In genomic region chr1:119279441-119280415, GRCh38 we compare ENCODE assay signal across 12 cellular contexts.
DNase-seq lines count a peak whose midpoint lies in the region; ATAC-seq, FAIRE-seq and TF ChIP-seq lines count a peak whose summit lies in the region.
"Had no signal": no experiment of that assay in that cellular context is flagged by ENCODE, and none has a peak within 500 bp of the region (broad histone marks: within the 10 kb centered on the region; RNA-seq: fewer than 3 reads in every experiment).

No MANE protein-coding gene starts in this region.

- H2BK20ac ChIP-seq in IMR-90 (ENCODE audit: low read depth, low read length), result no peak overlapping the region

- no peak overlapping the region for H3K4me3 ChIP-seq in IMR-90 (ENCODE audit: insufficient read depth, low read depth, low read length)
- no peak overlapping the region for H3K4me3 ChIP-seq in HepG2 (replicated peaks in 1 of 3; ENCODE audit: insufficient read depth in 1 of 3, low read depth in 2 of 3, low read length in 3 of 3)
- H3K4me3 ChIP-seq: dorsolateral prefrontal cortex, lung, Peyer's patch, vagina had no signal

- H3K9me1 ChIP-seq in IMR-90 (ENCODE audit: insufficient read depth, low read length), result no peaks in the 10 kb centered on the region

- no peaks in the 10 kb centered on the region for H3K9me3 Mint-ChIP-seq in MCF 10A (ENCODE audit: unreplicated experiment)

- dilution Hi-C loops in IMR-90 (cut with HindIII; ENCODE audit: low sequenced_read_pairs, unreplicated experiment), result no loop called here

- WGBS in IMR-90 (ENCODE audit: extremely low coverage in 2 of 2, insufficient read length in 1 of 2), 2 experiments, result no CpG with 5 or more reads among the region's 8 CpGs
- 38% methylated on average over 8 of the region's 8 CpGs for WGBS in HepG2 (ENCODE audit: low lambda C conversion rate)

- H2AFZ ChIP-seq in IMR-90 (replicated peaks; ENCODE audit: low read length, poor library complexity) (no peak overlapping the region), HepG2 (ENCODE audit: low read length) (no peak overlapping the region)

- H3K79me1 ChIP-seq in IMR-90 (ENCODE audit: low read depth in 1 of 2, low read length in 2 of 2), result no peaks in the 10 kb centered on the region

- FAIRE-seq in HepG2 (lab: Jason Lieb, UNC), result no peak

- no peaks in the 10 kb centered on the region for H3K36me3 Mint-ChIP-seq in MCF 10A (ENCODE audit: insufficient read depth, unreplicated experiment)

- no peak overlapping the region for H3K4me3 Mint-ChIP-seq in MCF 10A (ENCODE audit: unreplicated experiment)

- BruUV-seq in IMR-90 (replicated peaks; lab: Mats Ljungman, UMichigan), result no TSS peak
- no TSS peak for BruUV-seq in MCF 10A (replicated peaks; lab: Mats Ljungman, UMichigan)
- BruUV-seq in HepG2 (replicated peaks; lab: Mats Ljungman, UMichigan), result no TSS peak

- no peaks in the 10 kb centered on the region for H3K79me2 ChIP-seq in HepG2 (ENCODE audit: insufficient read depth, low read length)

- DNase-seq in ACHN, result peak; percentile 79
- peak; percentile 76 for DNase-seq in IMR-90
- DNase-seq in MCF 10A (ENCODE audit: unreplicated experiment), result peak; percentile 87
- DNase-seq in HepG2 (ENCODE audit: low spot score), result peak; percentile 29
- no peak for DNase-seq in ureter (ENCODE audit: low spot score)
- DNase-seq in stimulated activated CD4-positive, alpha-beta T cell treated with anti-CD3 and anti-CD28 coated beads, Interleukin-12 subunit alpha, Interleukin-12 subunit beta, amount 100 ng/mL, for 4 hours, result no peak
- DNase-seq in NCI-H510A treated with DMSO at 0.1 percent for 48 hours (lab: John Stamatoyannopoulos, UW), result no peak
- DNase-seq in NCI-H2227 (lab: John Stamatoyannopoulos, UW; ENCODE audit: unreplicated experiment), result no peak
- DNase-seq: dorsolateral prefrontal cortex, Peyer's patch had no signal

- CTCF ChIA-PET in IMR-90 (lab: Yijun Ruan, JAX) (no interaction called here), MCF 10A (lab: Yijun Ruan, JAX) (interaction anchor here (0.6 to 5.5 kb wide), 2 partner anchors 89 to 190 kb away, joined by 3 to 37 read pairs; partner anchors contain the start of gene HAO2), HepG2 (lab: Yijun Ruan, JAX; ENCODE audit: low intra/inter-chr PET ratio, low total read pairs) (no interaction called here)

- no peak overlapping the region for H2BK15ac ChIP-seq in IMR-90 (ENCODE audit: low read depth, low read length)

- H3K4me1 ChIP-seq in IMR-90 (ENCODE audit: control insufficient read depth, insufficient read depth, low read length) (peaks cover 4% of the 10 kb centered on the region), HepG2 (ENCODE audit: insufficient read depth, low read length) (no peaks in the 10 kb centered on the region)
- H3K4me1 ChIP-seq: Peyer's patch, vagina had no signal

- peak overlapping the region; percentile 42; the same call in 1 of the 2 replicates for H3K4me2 ChIP-seq in IMR-90 (ENCODE audit: low read depth, low read length)
- no peak overlapping the region for H3K4me2 ChIP-seq in HepG2 (ENCODE audit: low read depth, low read length)

- H3K27ac Mint-ChIP-seq in MCF 10A (ENCODE audit: low read depth, unreplicated experiment), result peak overlapping the region; percentile 66

- H2AK5ac ChIP-seq in IMR-90 (ENCODE audit: low read depth, low read length), result no peak overlapping the region

- H3K23ac ChIP-seq in IMR-90 (ENCODE audit: low read depth, low read length), result no peak overlapping the region

- intact Hi-C loops in IMR-90 (cut with micrococcal nuclease), result loop anchor here (5.0 kb wide), 2 partner anchors 137 to 1127 kb away; partner anchors contain the start of gene WARS2
- intact Hi-C loops in MCF 10A (cut with micrococcal nuclease), result loop anchor here (5.0 to 10.0 kb wide), 3 partner anchors 265 to 1205 kb away; no protein-coding TSS in a partner anchor
- intact Hi-C loops in HepG2 (cut with micrococcal nuclease; ENCODE audit: unreplicated experiment), result loop anchor here (5.0 kb wide), 1 partner anchor 1127 kb away; no protein-coding TSS in a partner anchor

- H3K9me3 ChIP-seq in IMR-90 (ENCODE audit: control insufficient read depth, insufficient read depth, low read length) (no peaks in the 10 kb centered on the region), HepG2 (ENCODE audit: low read length) (no peaks in the 10 kb centered on the region)
- H3K9me3 ChIP-seq: Peyer's patch, vagina had no signal

- TF ChIP-seq RAD21 in IMR-90 (IDR thresholded peaks at IDR 0.05; ENCODE audit: low read length) (no peak), HepG2 (CRISPR knock-in tag; IDR thresholded peaks at IDR 0.05) (no peak)

- in situ Hi-C loops in ACHN (cut with HindIII; ENCODE audit: low pct_ligation_motif_present, low pct_unique_long_range_greater_than_20kb, low sequenced_read_pairs) (no loop called here), IMR-90 (cut with MboI; ENCODE audit: low sequenced_read_pairs) (loop anchor here (10.0 to 25.0 kb wide), 2 partner anchors 85 to 383 kb away; partner anchors contain the start of gene HAO2), HepG2 (cut with HindIII; ENCODE audit: extremely low pct_ligation_motif_present, low pct_unique_long_range_greater_than_20kb) (no loop called here)

- H4K5ac ChIP-seq in IMR-90 (ENCODE audit: low read depth, low read length), result no peak overlapping the region

- H3K27me3 Mint-ChIP-seq in MCF 10A (ENCODE audit: insufficient read depth, unreplicated experiment), result no peaks in the 10 kb centered on the region

- H3K27ac ChIP-seq in IMR-90 (ENCODE audit: insufficient read depth, low read length) (no peak overlapping the region), HepG2 (ENCODE audit: extremely low read length, insufficient read depth, low read length) (no peak overlapping the region)
- H3K27ac ChIP-seq: Peyer's patch, vagina had no signal

- H2AK9ac ChIP-seq in IMR-90 (replicated peaks; ENCODE audit: low read depth, low read length, poor library complexity), result no peak overlapping the region

- TF ChIP-seq CTCF in IMR-90 (conservative IDR thresholded peaks at IDR 0.05; ENCODE audit: low read depth, low read length) (no peak), MCF 10A (IDR thresholded peaks at IDR 0.05; ENCODE audit: unreplicated experiment) (no peak), HepG2 (CRISPR knock-in tag; IDR thresholded peaks at IDR 0.05) (no peak)

- H3K9ac ChIP-seq in IMR-90 (ENCODE audit: low read depth, low read length) (no peak overlapping the region; the same call in 1 of the 2 replicates), HepG2 (ENCODE audit: insufficient read depth, low read depth, low read length) (no peak overlapping the region)

- no peak overlapping the region for H2BK5ac ChIP-seq in IMR-90 (ENCODE audit: low read depth, low read length, poor library complexity, severe bottlenecking)

- POLR2A ChIA-PET in IMR-90 (lab: Charles Lee; ENCODE audit: unreplicated experiment), result no interaction called here
- POLR2A ChIA-PET in MCF 10A (lab: Yijun Ruan, JAX), result interaction anchor here (0.6 to 1.9 kb wide), 4 partner anchors 79 to 1519 kb away, joined by 3 to 7 read pairs (median 4); no protein-coding TSS in a partner anchor
- POLR2A ChIA-PET in HepG2 (lab: Yijun Ruan, JAX), result no interaction called here

- TF ChIP-seq EP300 in HepG2 (IDR thresholded peaks at IDR 0.05; ENCODE audit: low read depth in 2 of 2, low read length in 2 of 2) (no peak), HepG2 (CRISPR knock-in tag; IDR thresholded peaks at IDR 0.05; ENCODE audit: borderline replicate concordance) (no peak)

- H3K14ac ChIP-seq in IMR-90 (replicated peaks; ENCODE audit: low read depth, low read length), result no peak overlapping the region

- H3K18ac ChIP-seq in IMR-90 (ENCODE audit: low read depth, low read length), result no peak overlapping the region

- TF ChIP-seq POLR2A in IMR-90 (IDR thresholded peaks at IDR 0.05; ENCODE audit: low read depth, low read length), result no peak
- TF ChIP-seq POLR2A in HepG2 (IDR thresholded peaks at IDR 0.05; ENCODE audit: insufficient read depth in 1 of 2, low read depth in 2 of 2, low read length in 2 of 2), result no peak

- no peak overlapping the region for H2BK120ac ChIP-seq in IMR-90 (ENCODE audit: low read depth, low read length)

- ATAC-seq in IMR-90 (ENCODE audit: low read depth) (peak; percentile 71), HepG2 (peak; percentile 54)

- H4K91ac ChIP-seq in IMR-90 (ENCODE audit: insufficient read depth, low read depth, low read length), result no peak overlapping the region

- H4K20me1 ChIP-seq in IMR-90 (ENCODE audit: insufficient read depth, low read length) (no peaks in the 10 kb centered on the region), HepG2 (ENCODE audit: insufficient read depth, low read length) (no peaks in the 10 kb centered on the region)

- H3K36me3 ChIP-seq in IMR-90 (ENCODE audit: control insufficient read depth, insufficient read depth, low read length) (no peaks in the 10 kb centered on the region), HepG2 (replicated peaks in 1 of 2; ENCODE audit: control insufficient read depth in 1 of 2, insufficient read depth in 2 of 2, low read length in 2 of 2) (no peaks in the 10 kb centered on the region)
- H3K36me3 ChIP-seq: Peyer's patch, vagina had no signal

- no peak overlapping the region for H4K8ac ChIP-seq in IMR-90 (ENCODE audit: low read depth in 2 of 2, low read length in 2 of 2)

- H3K4ac ChIP-seq in IMR-90 (ENCODE audit: low read depth, low read length), result no peak overlapping the region

- H3K27me3 ChIP-seq in IMR-90 (ENCODE audit: control insufficient read depth, insufficient read depth, low read length), result no peaks in the 10 kb centered on the region; the same call in 1 of the 2 replicates
- H3K27me3 ChIP-seq in HepG2 (ENCODE audit: control insufficient read depth in 1 of 2, insufficient read depth in 2 of 2, low read length in 2 of 2), result no peaks in the 10 kb centered on the region
- H3K27me3 ChIP-seq: dorsolateral prefrontal cortex, Peyer's patch, vagina had no signal

- no peak overlapping the region for H3K56ac ChIP-seq in IMR-90 (ENCODE audit: extremely low read depth, insufficient read depth, low read length)

- H3K4me1 Mint-ChIP-seq in MCF 10A (ENCODE audit: insufficient read depth, unreplicated experiment), result peaks cover 18% of the 10 kb centered on the region

TF ChIP-seq in IMR-90, 13 proteins besides CTCF, POLR2A, EP300 and RAD21 (continues in another document):
- TF ChIP-seq SMC3 (IDR thresholded peaks at IDR 0.05; ENCODE audit: low read depth, low read length), result no peak

TF ChIP-seq in HepG2, 621 proteins besides CTCF, POLR2A, EP300 and RAD21:
- no peak for TF ChIP-seq SMC3 (IDR thresholded peaks at IDR 0.05; ENCODE audit: low read length)
- peak; percentile 55; the same call in 1 of the 2 replicates for TF ChIP-seq FOSL2 (CRISPR knock-in tag; IDR thresholded peaks at IDR 0.05)
- no peak for TF ChIP-seq ATRX (CRISPR knock-in tag; IDR thresholded peaks at IDR 0.05; ENCODE audit: borderline replicate concordance)

Comparison
In these comparisons a context has a peak if more than half of its experiments do, and no peak if none do; other contexts are left out.
1. DNase-seq: peak in ACHN (single experiment), IMR-90 (single experiment), MCF 10A (single experiment) and HepG2 (single experiment); none in ureter (single experiment), stimulated activated CD4-positive, alpha-beta T cell treated with anti-CD3 and anti-CD28 coated beads, Interleukin-12 subunit alpha, Interleukin-12 subunit beta, amount 100 ng/mL, for 4 hours (single experiment), NCI-H510A treated with DMSO at 0.1 percent for 48 hours (single experiment) and NCI-H2227 (single experiment).